Comparison of ENCODE assay signal across 19 cellular contexts in the genomic region with DNA sequence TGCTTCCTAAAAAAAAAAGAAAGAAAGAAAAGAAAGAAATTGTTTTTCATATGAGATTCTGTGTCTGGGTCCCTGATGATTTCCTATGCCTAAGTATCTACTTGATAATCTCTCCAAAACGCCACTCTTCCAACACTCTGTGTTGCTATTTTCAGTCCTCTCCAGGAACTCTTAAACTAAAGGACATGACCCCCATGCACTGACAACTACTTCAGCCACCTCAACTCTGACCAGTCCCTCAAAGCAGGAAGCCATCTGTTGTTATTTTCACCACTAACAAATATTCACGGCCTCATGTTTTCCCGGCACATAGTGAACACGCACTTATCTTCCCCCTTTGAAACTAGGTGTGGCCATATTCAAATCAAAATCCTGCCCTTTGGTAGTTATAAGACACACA.
"Had no signal": no experiment of that assay in that cellular context is flagged by ENCODE, and none has a peak within 500 bp of the region (broad histone marks: within the 10 kb centered on the region; RNA-seq: fewer than 3 reads in every experiment).

No MANE protein-coding gene starts in this region.

- H3K36me3 ChIP-seq: adrenal gland, ascending aorta, brain microvascular endothelial cell had no signal

- H3K27me3 ChIP-seq: adrenal gland, ascending aorta, brain microvascular endothelial cell had no signal

- H3K27ac ChIP-seq: adrenal gland, ascending aorta, brain microvascular endothelial cell had no signal

- DNase-seq: activated CD4-positive, alpha-beta T cell treated with anti-CD3 and anti-CD28 coated beads for 1 hour; activated CD8-positive, alpha-beta memory T cell treated with anti-CD3 and anti-CD28 coated beads for 24 hours; activated CD8-positive, alpha-beta memory T cell treated with anti-CD3 and anti-CD28 coated beads, Interleukin-2, amount 50 U/mL, for 4 hours; activated naive CD4-positive, alpha-beta T cell; activated T-cell treated with anti-CD3 and anti-CD28 coated beads, Interleukin-2, amount 50 U/mL, for 24 hours; adrenal gland; brain microvascular endothelial cell; effector memory CD8-positive, alpha-beta T cell; foreskin melanocyte; midbrain; retina; stimulated activated CD4-positive, alpha-beta T cell treated with anti-CD3 and anti-CD28 coated beads, Interleukin-4, amount 100 ng/mL, for 4 hours; stimulated activated naive CD8-positive, alpha-beta T cell treated with anti-CD3 and anti-CD28 coated beads, Interleukin-15, Interleukin-2, amounts not matched to agents 100 U/mL and 50 U/mL, for 24 hours had no signal

- FAIRE-seq: colon, endothelial cell of umbilical vein, islet of Langerhans had no signal

- H3K9me3 ChIP-seq: adrenal gland, ascending aorta had no signal

- ATAC-seq: effector memory CD8-positive, alpha-beta T cell; esophagus mucosa; natural killer cell treated with Interleukin-12 subunit alpha and Interleukin-12 subunit beta and Interleukin-15 and Interleukin-18, amount 100 ng/mL, for 72 hours; stimulated activated naive CD8-positive, alpha-beta T cell treated with anti-CD3 and anti-CD28 coated beads, Interleukin-15, Interleukin-2, amounts not matched to agents 100 U/mL and 50 U/mL, for 24 hours had no signal

- H3K4me3 ChIP-seq: adrenal gland, ascending aorta had no signal

- H3K4me1 ChIP-seq: adrenal gland, ascending aorta had no signal
